ENCODE assay signal across 11 cellular contexts in the genomic region with DNA sequence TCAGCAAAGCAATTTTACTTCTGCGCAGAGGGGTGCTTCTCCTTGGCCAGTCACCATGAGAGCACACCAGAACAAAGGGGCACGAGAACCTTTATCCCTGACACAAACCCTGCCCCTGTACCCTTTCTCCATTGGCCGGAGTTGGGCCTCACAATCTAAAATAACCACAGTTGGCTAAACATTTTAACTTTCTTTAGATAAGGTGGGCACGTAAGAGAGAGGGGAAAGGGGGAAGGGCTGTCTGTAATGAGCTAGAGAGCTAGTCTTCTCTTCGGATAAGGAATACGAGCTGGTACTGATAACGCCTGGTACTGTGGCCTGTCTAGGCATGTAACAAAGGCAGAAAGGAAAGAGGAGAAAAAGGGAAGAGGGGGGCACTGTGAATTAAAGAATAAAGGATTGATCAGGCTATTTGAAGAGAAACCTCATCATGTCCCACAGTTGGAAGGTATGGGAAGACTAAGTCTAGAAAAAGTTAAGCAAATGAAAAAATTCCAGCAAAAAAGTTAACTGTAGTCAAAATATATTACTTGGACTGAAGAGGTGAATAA. TPM values are rescaled to one million over a fixed set of nuclear protein-coding genes. Genes with fewer than 3 reads are reported as not detected.
A peak's percentile ranks its signal among the peaks of the same experiment; 100 is the strongest.
DNase-seq lines count a peak whose midpoint lies in the region; ATAC-seq, FAIRE-seq and TF ChIP-seq lines count a peak whose summit lies in the region.
"Had no signal": no experiment of that assay in that cellular context is flagged by ENCODE, and none has a peak within 500 bp of the region (broad histone marks: within the 10 kb centered on the region; RNA-seq: fewer than 3 reads in every experiment).

No MANE protein-coding gene starts in this region.

- no peak for ATAC-seq in activated CD8-positive, alpha-beta memory T cell treated with anti-CD3 and anti-CD28 coated beads, Interleukin-2, amount 10 ng/mL, durations not matched to agents 7 days and 5 days
- ATAC-seq in gastrocnemius medialis (no peak), HG03175 (IDR thresholded peaks at IDR 0.05; ENCODE audit: unreplicated experiment) (no peak)
- ATAC-seq: mucosa of descending colon had no signal

- in situ Hi-C loops in gastrocnemius medialis (cut with MboI; ENCODE audit: low sequenced_read_pairs in 4 of 4): loop anchor here in 1 of 4 donors (25.0 kb wide), 1 partner anchor 158 kb away; no protein-coding TSS in a partner anchor

- no peak overlapping the region for H3K9ac ChIP-seq in OCI-LY3 (ENCODE audit: low read length)
- no peak overlapping the region for H3K9ac ChIP-seq in astrocyte (ENCODE audit: low read length)

- TF ChIP-seq CTCF in OCI-LY3 (IDR thresholded peaks at IDR 0.05; ENCODE audit: low read depth, low read length) (no peak), astrocyte (IDR thresholded peaks at IDR 0.05; ENCODE audit: insufficient read depth, low read depth, low read length) (no peak), gastrocnemius medialis (IDR thresholded peaks at IDR 0.05 in 4 of 5, conservative IDR thresholded peaks at IDR 0.05 in 1 of 5) (no peak)

- H4K20me1 ChIP-seq in OCI-LY3 (ENCODE audit: insufficient read depth, low read length): peaks cover 17% of the 10 kb centered on the region
- peaks cover 12% of the 10 kb centered on the region for H4K20me1 ChIP-seq in astrocyte (ENCODE audit: insufficient read depth, low read length)

- peak overlapping the region; percentile 18 for H3K4me3 Mint-ChIP-seq in activated CD8-positive, alpha-beta memory T cell treated with anti-CD3 and anti-CD28 coated beads, Interleukin-2, amount 10 ng/mL, durations not matched to agents 7 days and 5 days
- peak overlapping the region; percentile 47 for H3K4me3 Mint-ChIP-seq in astrocyte (ENCODE audit: unreplicated experiment)

- H3K36me3 ChIP-seq in OCI-LY3 (replicated peaks; ENCODE audit: low read depth, low read length) (peaks cover 45% of the 10 kb centered on the region), astrocyte (ENCODE audit: insufficient read depth, low read length) (peaks cover 28% of the 10 kb centered on the region), gastrocnemius medialis (peaks cover 0 to 29% of the 10 kb centered on the region in 2 donors)

- H3K4me1 Mint-ChIP-seq in activated CD8-positive, alpha-beta memory T cell treated with anti-CD3 and anti-CD28 coated beads, Interleukin-2, amount 10 ng/mL, durations not matched to agents 7 days and 5 days: peaks cover 65% of the 10 kb centered on the region
- H3K4me1 Mint-ChIP-seq in astrocyte (ENCODE audit: low read depth, unreplicated experiment): peaks cover 25% of the 10 kb centered on the region

- H3K36me3 Mint-ChIP-seq in activated CD8-positive, alpha-beta memory T cell treated with anti-CD3 and anti-CD28 coated beads, Interleukin-2, amount 10 ng/mL, durations not matched to agents 7 days and 5 days: peaks cover 50% of the 10 kb centered on the region
- H3K36me3 Mint-ChIP-seq in astrocyte (ENCODE audit: low read depth, unreplicated experiment): peaks cover 2% of the 10 kb centered on the region

- TF ChIP-seq POLR2A in gastrocnemius medialis (IDR thresholded peaks at IDR 0.05): no peak

- no peak overlapping the region for H3K27ac ChIP-seq in OCI-LY3 (ENCODE audit: low read length)
- no peak overlapping the region for H3K27ac ChIP-seq in astrocyte (ENCODE audit: low read depth, low read length)
- H3K27ac ChIP-seq in gastrocnemius medialis: peak overlapping the region; percentile 81 to 91 (median 88)

- H3K79me2 ChIP-seq in OCI-LY3 (ENCODE audit: low read length) (peaks cover 51% of the 10 kb centered on the region), astrocyte (ENCODE audit: insufficient read depth, low read length) (peaks cover 32% of the 10 kb centered on the region)

- H2AFZ ChIP-seq in OCI-LY3 (ENCODE audit: low read depth, low read length) (no peak overlapping the region), astrocyte (ENCODE audit: low read depth, low read length) (no peak overlapping the region)

- FAIRE-seq in astrocyte (lab: Jason Lieb, UNC): no peak

- intact Hi-C loops in gastrocnemius medialis (cut with DNase I; ENCODE audit: low total_unique reads): loop anchor here (10.0 kb wide), 1 partner anchor 469 kb away; a partner anchor contains a TSS

- H3K9me3 Mint-ChIP-seq in activated CD8-positive, alpha-beta memory T cell treated with anti-CD3 and anti-CD28 coated beads, Interleukin-2, amount 10 ng/mL, durations not matched to agents 7 days and 5 days (ENCODE audit: low read depth): no peaks in the 10 kb centered on the region
- no peaks in the 10 kb centered on the region for H3K9me3 Mint-ChIP-seq in astrocyte (ENCODE audit: unreplicated experiment)

- H3K9me3 ChIP-seq in OCI-LY3 (ENCODE audit: insufficient read depth, low read length) (no peaks in the 10 kb centered on the region), astrocyte (ENCODE audit: insufficient read depth, low read depth, low read length) (no peaks in the 10 kb centered on the region), gastrocnemius medialis (no peaks in the 10 kb centered on the region)
- H3K9me3 ChIP-seq: mucosa of descending colon had no signal

- CTCF ChIA-PET in activated CD8-positive, alpha-beta memory T cell treated with anti-CD3 and anti-CD28 coated beads, Interleukin-2, amount 10 ng/mL, durations not matched to agents 7 days and 5 days (lab: Charles Lee): interaction anchor here (1.2 kb wide), 1 partner anchor 30 kb away, joined by 4 read pairs; a partner anchor contains a TSS

- H3K27ac Mint-ChIP-seq in activated CD8-positive, alpha-beta memory T cell treated with anti-CD3 and anti-CD28 coated beads, Interleukin-2, amount 10 ng/mL, durations not matched to agents 7 days and 5 days: peak overlapping the region; percentile 97
- H3K27ac Mint-ChIP-seq in astrocyte (ENCODE audit: unreplicated experiment): peak overlapping the region; percentile 94

- H3K27me3 ChIP-seq in OCI-LY3 (ENCODE audit: low read depth, low read length) (no peaks in the 10 kb centered on the region), astrocyte (ENCODE audit: insufficient read depth, low read length) (no peaks in the 10 kb centered on the region), gastrocnemius medialis (no peaks in the 10 kb centered on the region)

- H3K4me1 ChIP-seq in OCI-LY3 (ENCODE audit: low read length) (peaks cover 34% of the 10 kb centered on the region), astrocyte (ENCODE audit: insufficient read depth, low read length) (peaks cover 19% of the 10 kb centered on the region), gastrocnemius medialis (peaks cover 25 to 27% of the 10 kb centered on the region in 2 donors)

- DNase-seq in activated CD8-positive, alpha-beta memory T cell treated with anti-CD3 and anti-CD28 coated beads, Interleukin-2, amount 10 ng/mL, durations not matched to agents 7 days and 5 days: no peak
- DNase-seq in activated CD8-positive, alpha-beta memory T cell treated with anti-CD3 and anti-CD28 coated beads, Interleukin-2, amount 50 U/mL, for 4 hours: no peak
- DNase-seq in astrocyte (ENCODE audit: low read depth) (no peak), gastrocnemius medialis (no peak), NCI-H2171 (lab: John Stamatoyannopoulos, UW) (no peak), HCEC 1CT (no peak)
- DNase-seq: amniotic stem cell, mucosa of descending colon, NCI-H1092 treated with DMSO at 0.1 percent for 48 hours had no signal

- H3K27me3 Mint-ChIP-seq in activated CD8-positive, alpha-beta memory T cell treated with anti-CD3 and anti-CD28 coated beads, Interleukin-2, amount 10 ng/mL, durations not matched to agents 7 days and 5 days: no peaks in the 10 kb centered on the region
- no peaks in the 10 kb centered on the region for H3K27me3 Mint-ChIP-seq in astrocyte (ENCODE audit: low read depth, unreplicated experiment)

- H3K4me3 ChIP-seq in OCI-LY3 (ENCODE audit: low read length): peak overlapping the region; percentile 99
- no peak overlapping the region for H3K4me3 ChIP-seq in astrocyte (ENCODE audit: insufficient read depth, low read depth, low read length)
- H3K4me3 ChIP-seq in gastrocnemius medialis: no peak overlapping the region
- H3K4me3 ChIP-seq: mucosa of descending colon had no signal

- peak overlapping the region; percentile 94 for H3K4me2 ChIP-seq in OCI-LY3 (ENCODE audit: low read length)
- no peak overlapping the region for H3K4me2 ChIP-seq in astrocyte (ENCODE audit: low read length)

RNA-seq across cellular contexts. Expression of a gene that starts 1.8 kb away (rescaled TPM):
- total RNA-seq in activated CD8-positive, alpha-beta memory T cell treated with anti-CD3 and anti-CD28 coated beads, Interleukin-2, amount 10 ng/mL, durations not matched to agents 7 days and 5 days: 100 to 1,000 TPM; 146 to 179 TPM
- total RNA-seq in astrocyte (226 and 232 TPM in 2 replicates), gastrocnemius medialis (100 to 1,000 TPM in 2 of 4 donors, 10 to 100 TPM in 2; 87.0 to 111 (median 100) TPM)

RNA-seq across cellular contexts. Expression of a gene that starts 29.8 kb away (rescaled TPM):
- total RNA-seq in activated CD8-positive, alpha-beta memory T cell treated with anti-CD3 and anti-CD28 coated beads, Interleukin-2, amount 10 ng/mL, durations not matched to agents 7 days and 5 days: 10 to 100 TPM; 59.7 to 64.1 TPM
- total RNA-seq in astrocyte: 29.9 and 33.1 TPM in 2 replicates
- 10 to 100 TPM; 11.5 to 20.2 (median 14.0) TPM for total RNA-seq in gastrocnemius medialis

RNA-seq across cellular contexts. Expression of a gene that starts 30.4 kb away (rescaled TPM):
- 10 to 100 TPM; 22.8 to 38.3 TPM for total RNA-seq in activated CD8-positive, alpha-beta memory T cell treated with anti-CD3 and anti-CD28 coated beads, Interleukin-2, amount 10 ng/mL, durations not matched to agents 7 days and 5 days
- total RNA-seq in astrocyte: 1.9 and 2.0 TPM in 2 replicates
- 10 to 100 TPM in 1 of 4 donors, 1 to 10 TPM in 3; 1.8 to 11.5 (median 8.7) TPM for total RNA-seq in gastrocnemius medialis

Comparison
In these comparisons a context has a peak if more than half of its experiments do, and no peak if none do; other contexts are left out.
1. H3K27ac ChIP-seq: peak in gastrocnemius medialis (4 of 4); none in OCI-LY3 (single experiment) and astrocyte (single experiment).